In genomic region chr19:7294571-7295212, GRCh38 we compare ENCODE assay signal across 8 cellular contexts. TPM values are rescaled to one million over a fixed set of nuclear protein-coding genes. Genes with fewer than 3 reads are reported as not detected.
DNase-seq lines count a peak whose midpoint lies in the region; ATAC-seq and TF ChIP-seq lines count a peak whose summit lies in the region.

No MANE protein-coding gene starts in this region.

- peaks cover 20% of the 10 kb centered on the region for H3K4me1 ChIP-seq in KMS-11 (ENCODE audit: low read depth, poor library complexity, severe bottlenecking)

- H2AFZ ChIP-seq in KMS-11 (ENCODE audit: low read depth) = peak overlapping the region; percentile 78

- H3K9ac ChIP-seq in KMS-11 = peak overlapping the region; percentile 87

- peak; percentile 42 for DNase-seq in AG08396 (ENCODE audit: low spot score)
- peak; percentile 79 to 86 for DNase-seq in left colon
- DNase-seq in stimulated activated CD4-positive, alpha-beta T cell treated with anti-CD3 and anti-CD28 coated beads, Interleukin-15, amount 100 ng/mL, for 24 hours = peak; percentile 63

- H3K27me3 ChIP-seq in KMS-11 (ENCODE audit: insufficient read depth, low read depth) = no peaks in the 10 kb centered on the region

- H3K36me3 ChIP-seq in KMS-11 (ENCODE audit: insufficient read depth) = no peaks in the 10 kb centered on the region

- H3K27ac ChIP-seq in KMS-11 = peak overlapping the region; percentile 88
- peak overlapping the region; percentile 25 for H3K27ac ChIP-seq in cingulate gyrus (ENCODE audit: low read depth, low read length)

- no peaks in the 10 kb centered on the region for H4K20me1 ChIP-seq in KMS-11 (ENCODE audit: insufficient read depth)

- intact Hi-C loops in left colon (cut with DNase I, micrococcal nuclease) = loop anchor here in 1 of 2 donors (10.0 kb wide), 1 partner anchor 100 kb away; no protein-coding TSS in a partner anchor

- peak; percentile 55 for ATAC-seq in GM18498 (IDR thresholded peaks at IDR 0.05; ENCODE audit: unreplicated experiment)
- ATAC-seq in left colon = peak; percentile 69
- ATAC-seq in GM18517 (IDR thresholded peaks at IDR 0.05; ENCODE audit: unreplicated experiment) = no peak

- peaks cover 34% of the 10 kb centered on the region for H3K79me2 ChIP-seq in KMS-11 (ENCODE audit: insufficient read depth, low read depth)

- TF ChIP-seq POLR2A in Raji (IDR thresholded peaks at IDR 0.05; ENCODE audit: insufficient read depth, low read depth, low read length) = 0 out of 2 replicates have a peak, but pooled peaks have one; percentile 36

- no peak overlapping the region for H3K4me3 ChIP-seq in KMS-11 (IDR thresholded peaks at IDR 0.05; ENCODE audit: insufficient read depth, low read depth, low read length)

- TF ChIP-seq CTCF in KMS-11 (conservative IDR thresholded peaks at IDR 0.05; ENCODE audit: low read depth, low read length) = peak; percentile 63

- peak overlapping the region; percentile 77 for H3K4me2 ChIP-seq in KMS-11

RNA-seq across cellular contexts. Expression of gene INSR, which starts 0.5 kb away (rescaled TPM):
- 10 to 100 TPM; 81.9 to 84.9 TPM for total RNA-seq in left colon

RNA-seq across cellular contexts. Expression of gene ARHGEF18, which starts 54.0 kb away (rescaled TPM):
- 100 to 1,000 TPM in 1 of 2 donors, 10 to 100 TPM in 1; 78.3 to 106 TPM for total RNA-seq in left colon
